27 cellular contexts compared by ENCODE assay signal in genomic region chr11:9704620-9705019, GRCh38.
"Had no signal": no experiment of that assay in that cellular context is flagged by ENCODE, and none has a peak within 500 bp of the region (broad histone marks: within the 10 kb centered on the region; RNA-seq: fewer than 3 reads in every experiment).

No MANE protein-coding gene starts in this region.

- H3K4me3 ChIP-seq: SJCRH30 had no signal

- H3K27ac Mint-ChIP-seq: activated CD4-positive, alpha-beta memory T cell treated with anti-CD3 and anti-CD28 coated beads for 36 hours; activated CD4-positive, alpha-beta T cell treated with anti-CD3 and anti-CD28 coated beads, Interleukin-2, amount 10 ng/mL, durations not matched to agents 7 days and 5 days; activated naive CD4-positive, alpha-beta T cell treated with anti-CD3 and anti-CD28 coated beads, Interleukin-2, amount 50 U/mL, for 72 hours; activated naive CD8-positive, alpha-beta T cell treated with anti-CD3 and anti-CD28 coated beads, Interleukin-2, amount 50 U/mL, for 24 hours; brain; T-helper 1 cell treated with Interleukin-12 subunit alpha and Interleukin-12 subunit beta and Interleukin-4 antibody, amounts not matched to agents 30 μg/mL and 1 μg/mL, for 36 hours had no signal

- H3K27me3 Mint-ChIP-seq: activated CD4-positive, alpha-beta memory T cell treated with anti-CD3 and anti-CD28 coated beads for 36 hours; activated CD4-positive, alpha-beta T cell treated with anti-CD3 and anti-CD28 coated beads, Interleukin-2, amount 10 ng/mL, durations not matched to agents 7 days and 5 days; activated naive CD8-positive, alpha-beta T cell treated with anti-CD3 and anti-CD28 coated beads, Interleukin-2, amount 50 U/mL, for 24 hours; brain; central memory CD8-positive, alpha-beta T cell had no signal

- H3K9me3 Mint-ChIP-seq: activated CD4-positive, alpha-beta memory T cell treated with anti-CD3 and anti-CD28 coated beads for 36 hours; activated naive CD8-positive, alpha-beta T cell treated with anti-CD3 and anti-CD28 coated beads, Interleukin-2, amount 50 U/mL, for 24 hours; activated T-cell treated with anti-CD3 and anti-CD28 coated beads, Interleukin-2, amount 50 U/mL, for 4 hours; brain; central memory CD8-positive, alpha-beta T cell; T-helper 1 cell treated with Interleukin-12 subunit alpha and Interleukin-12 subunit beta and Interleukin-4 antibody, amounts not matched to agents 30 μg/mL and 1 μg/mL, for 36 hours had no signal

- H3K36me3 Mint-ChIP-seq: activated CD4-positive, alpha-beta memory T cell treated with anti-CD3 and anti-CD28 coated beads for 36 hours; activated naive CD4-positive, alpha-beta T cell treated with anti-CD3 and anti-CD28 coated beads, Interleukin-2, amount 50 U/mL, for 72 hours; brain had no signal

- H3K9me3 ChIP-seq: SK-N-SH had no signal

- H3K4me3 Mint-ChIP-seq: activated CD4-positive, alpha-beta memory T cell treated with anti-CD3 and anti-CD28 coated beads for 36 hours; activated CD4-positive, alpha-beta T cell treated with anti-CD3 and anti-CD28 coated beads, Interleukin-2, amount 10 ng/mL, durations not matched to agents 7 days and 5 days; activated naive CD8-positive, alpha-beta T cell treated with anti-CD3 and anti-CD28 coated beads, Interleukin-2, amount 50 U/mL, for 24 hours; activated T-cell treated with anti-CD3 and anti-CD28 coated beads, Interleukin-2, amount 50 U/mL, for 4 hours; brain; central memory CD8-positive, alpha-beta T cell; T-helper 1 cell treated with Interleukin-12 subunit alpha and Interleukin-12 subunit beta and Interleukin-4 antibody, amounts not matched to agents 30 μg/mL and 1 μg/mL, for 36 hours had no signal

- H3K36me3 ChIP-seq: SJCRH30 had no signal

- H3K27me3 ChIP-seq: SJCRH30 had no signal

- H3K27ac ChIP-seq: SJCRH30 had no signal

- DNase-seq: activated CD4-positive, alpha-beta memory T cell treated with anti-CD3 and anti-CD28 coated beads for 36 hours; activated CD4-positive, alpha-beta T cell treated with anti-CD3 and anti-CD28 coated beads, Interleukin-2, amount 10 ng/mL, durations not matched to agents 7 days and 5 days; activated CD4-positive, CD25-positive, alpha-beta regulatory T cell; activated CD8-positive, alpha-beta memory T cell treated with anti-CD3 and anti-CD28 coated beads for 24 hours; activated effector memory CD4-positive, alpha-beta T cell treated with anti-CD3 and anti-CD28 coated beads, Interleukin-2, amount 50 U/mL, for 16 hours; activated naive CD4-positive, alpha-beta T cell treated with Interleukin-2 at 50 U/mL for 16 hours; activated naive CD8-positive, alpha-beta T cell treated with anti-CD3 and anti-CD28 coated beads, Interleukin-2, amount 50 U/mL, for 24 hours; activated T-cell treated with anti-CD3 and anti-CD28 coated beads, Interleukin-2, amount 50 U/mL, for 4 hours; amniotic stem cell; MM.1S; NCI-H1105; NCI-H1436; NCI-H187; NCI-H2081; NCI-H510A treated with DMSO at 0.1 percent for 48 hours; NK-92 treated with Interleukin-12 subunit alpha and Interleukin-12 subunit beta, amount 100 ng/mL, for 24 hours; OCI-M1; RPMI8226; SJCRH30; SK-N-SH; T-helper 9 cell had no signal

- ATAC-seq: activated naive CD4-positive, alpha-beta T cell treated with anti-CD3 and anti-CD28 coated beads, Interleukin-2, amount 50 U/mL, for 72 hours; activated naive CD8-positive, alpha-beta T cell treated with anti-CD3 and anti-CD28 coated beads, Interleukin-2, amount 50 U/mL, for 24 hours; activated T-cell treated with anti-CD3 and anti-CD28 coated beads, Interleukin-2, amount 50 U/mL, for 4 hours; Panc1; Right ventricle myocardium inferior had no signal
